Comparison of ENCODE assay signal across 14 cellular contexts in genomic region chr20:4297141-4297826, GRCh38. TPM values are rescaled to one million over a fixed set of nuclear protein-coding genes. Genes with fewer than 3 reads are reported as not detected.
DNase-seq lines count a peak whose midpoint lies in the region; ATAC-seq and TF ChIP-seq lines count a peak whose summit lies in the region.
"Had no signal": no experiment of that assay in that cellular context is flagged by ENCODE, and none has a peak within 500 bp of the region (broad histone marks: within the 10 kb centered on the region; RNA-seq: fewer than 3 reads in every experiment).

No MANE protein-coding gene starts in this region.

- peak; percentile 62 for DNase-seq in GM04504 (ENCODE audit: low read depth)
- no peak for DNase-seq in adipocyte (ENCODE audit: low read depth)
- peak; percentile 3 for DNase-seq in iPS DF 19.7 (ENCODE audit: low read depth, low spot score)
- no peak for DNase-seq in thoracic aorta (ENCODE audit: low spot score)
- no peak for DNase-seq in kidney glomerular epithelial cell (lab: John Stamatoyannopoulos, UW)
- no peak for DNase-seq in HPDE6-E6E7 (ENCODE audit: extremely low spot score)
- DNase-seq in T-helper 2 cell treated with Interferon-gamma antibody and Interleukin-4, amounts not matched to agents 5 μg/mL and 100 μg/mL, for 36 hours (ENCODE audit: low spot score): no peak
- DNase-seq in superior temporal gyrus (ENCODE audit: extremely low spot score): no peak
- DNase-seq: activated CD4-positive, alpha-beta T cell treated with anti-CD3 and anti-CD28 coated beads, Interleukin-2, amount 50 U/mL, for 4 hours; NCI-H510A treated with DMSO at 0.1 percent for 48 hours; nephron progenitor cell; stimulated activated naive CD8-positive, alpha-beta T cell treated with anti-CD3 and anti-CD28 coated beads, Interleukin-15, Interleukin-2, amounts not matched to agents 100 U/mL and 50 U/mL, for 24 hours had no signal

- H3K9ac ChIP-seq in adipocyte (ENCODE audit: low read length): peak overlapping the region; percentile 31

- H3K4me3 ChIP-seq in adipocyte (ENCODE audit: low read length) (peak overlapping the region; percentile 59), thoracic aorta (peak overlapping the region; percentile 0)
- H3K4me3 ChIP-seq: SK-N-MC had no signal

- H3K27ac ChIP-seq in thoracic aorta: peak overlapping the region; percentile 60 to 67
- H3K27ac ChIP-seq: SK-N-MC had no signal

- H3K27me3 Mint-ChIP-seq in T-helper 2 cell treated with Interferon-gamma antibody and Interleukin-4, amounts not matched to agents 5 μg/mL and 100 μg/mL, for 36 hours (ENCODE audit: low read depth): peaks cover 12% of the 10 kb centered on the region

- no peaks in the 10 kb centered on the region for H3K4me1 Mint-ChIP-seq in T-helper 2 cell treated with Interferon-gamma antibody and Interleukin-4, amounts not matched to agents 5 μg/mL and 100 μg/mL, for 36 hours (ENCODE audit: low read depth)

- H3K27ac Mint-ChIP-seq in T-helper 2 cell treated with Interferon-gamma antibody and Interleukin-4, amounts not matched to agents 5 μg/mL and 100 μg/mL, for 36 hours: no peak overlapping the region
- H3K27ac Mint-ChIP-seq: activated naive CD4-positive, alpha-beta T cell treated with anti-CD3 and anti-CD28 coated beads, Interleukin-2, amount 50 U/mL, for 72 hours; nephron progenitor cell had no signal

- peaks cover 4% of the 10 kb centered on the region for H3K27me3 ChIP-seq in adipocyte (replicated peaks; ENCODE audit: control insufficient read depth, insufficient read depth, low read length)
- no peaks in the 10 kb centered on the region for H3K27me3 ChIP-seq in thoracic aorta (replicated peaks; ENCODE audit: insufficient read depth)

- H3K36me3 ChIP-seq in adipocyte (ENCODE audit: control insufficient read depth, insufficient read depth, low read length, severe bottlenecking): no peaks in the 10 kb centered on the region
- no peaks in the 10 kb centered on the region for H3K36me3 ChIP-seq in thoracic aorta

- peak; percentile 76 for ATAC-seq in thoracic aorta (ENCODE audit: insufficient number of reproducible peaks, low FRiP score, low read depth)
- ATAC-seq: activated naive CD4-positive, alpha-beta T cell treated with anti-CD3 and anti-CD28 coated beads, Interleukin-2, amount 50 U/mL, for 72 hours; stimulated activated naive CD8-positive, alpha-beta T cell treated with anti-CD3 and anti-CD28 coated beads, Interleukin-15, Interleukin-2, amounts not matched to agents 100 U/mL and 50 U/mL, for 24 hours had no signal

- H3K36me3 Mint-ChIP-seq in T-helper 2 cell treated with Interferon-gamma antibody and Interleukin-4, amounts not matched to agents 5 μg/mL and 100 μg/mL, for 36 hours (ENCODE audit: low read depth): no peaks in the 10 kb centered on the region
- H3K36me3 Mint-ChIP-seq: activated naive CD4-positive, alpha-beta T cell treated with anti-CD3 and anti-CD28 coated beads, Interleukin-2, amount 50 U/mL, for 72 hours had no signal

- TF ChIP-seq CTCF in thoracic aorta (IDR thresholded peaks at IDR 0.05): no peak

- H3K9me3 Mint-ChIP-seq in T-helper 2 cell treated with Interferon-gamma antibody and Interleukin-4, amounts not matched to agents 5 μg/mL and 100 μg/mL, for 36 hours: no peaks in the 10 kb centered on the region
- H3K9me3 Mint-ChIP-seq: activated naive CD4-positive, alpha-beta T cell treated with anti-CD3 and anti-CD28 coated beads, Interleukin-2, amount 50 U/mL, for 72 hours had no signal

- H3K9me3 ChIP-seq in adipocyte (ENCODE audit: control insufficient read depth, low read length) (no peaks in the 10 kb centered on the region), thoracic aorta (no peaks in the 10 kb centered on the region)

- H3K4me1 ChIP-seq in adipocyte (ENCODE audit: control insufficient read depth, insufficient read depth, low read length) (peaks cover 12% of the 10 kb centered on the region), thoracic aorta (ENCODE audit: control insufficient read depth in 1 of 2, low read depth in 2 of 2) (peaks cover 3 to 34% of the 10 kb centered on the region in 2 donors)

- H3K4me3 Mint-ChIP-seq in T-helper 2 cell treated with Interferon-gamma antibody and Interleukin-4, amounts not matched to agents 5 μg/mL and 100 μg/mL, for 36 hours: no peak overlapping the region
- H3K4me3 Mint-ChIP-seq: nephron progenitor cell had no signal

RNA-seq across cellular contexts. Expression of gene ADRA1D, which starts 48.2 kb away (rescaled TPM):
- total RNA-seq in thoracic aorta: 1 to 10 TPM; 8.3 to 9.7 TPM
- total RNA-seq: activated naive CD4-positive, alpha-beta T cell treated with anti-CD3 and anti-CD28 coated beads, Interleukin-2, amount 50 U/mL, for 72 hours had no signal

Comparison
In these comparisons a context has a peak if more than half of its experiments do, and no peak if none do; other contexts are left out.
1. DNase-seq: peak in GM04504 (single experiment) and iPS DF 19.7 (single experiment); none in adipocyte (single experiment), thoracic aorta (single experiment), kidney glomerular epithelial cell (single experiment), HPDE6-E6E7 (single experiment), T-helper 2 cell treated with Interferon-gamma antibody and Interleukin-4, amounts not matched to agents 5 μg/mL and 100 μg/mL, for 36 hours (single experiment) and superior temporal gyrus (single experiment).